Comparison of ENCODE assay signal across 8 cellular contexts in genomic region chr6:149028767-149029405, GRCh38.
DNase-seq lines count a peak whose midpoint lies in the region; ATAC-seq and TF ChIP-seq lines count a peak whose summit lies in the region.

No MANE protein-coding gene starts in this region.

- H3K4me2 ChIP-seq in PC-3 (ENCODE audit: low read length) = no peak overlapping the region

- intact Hi-C loops in PC-3 (cut with micrococcal nuclease) = loop anchor here (1.0 to 5.0 kb wide), 4 partner anchors 57 to 488 kb away; no protein-coding TSS in a partner anchor

- H3K9me2 ChIP-seq in PC-3 (replicated peaks; ENCODE audit: low read length) = no peaks in the 10 kb centered on the region

- BruUV-seq in PC-3 (replicated peaks; lab: Mats Ljungman, UMichigan) = no TSS peak

- no peak overlapping the region for H3K9ac ChIP-seq in PC-3 (ENCODE audit: low read length)

- ATAC-seq in PC-3 (no peak), HG03045 (IDR thresholded peaks at IDR 0.05; ENCODE audit: unreplicated experiment) (no peak)
- ATAC-seq in activated T-cell treated with anti-CD3 and anti-CD28 coated beads, Interleukin-2, amount 50 U/mL, for 72 hours (replicated peaks in 1 of 2) = no peak

- no peak overlapping the region for H3K27ac ChIP-seq in PC-3 (ENCODE audit: low read length)

- H3K36me3 ChIP-seq in PC-3 (ENCODE audit: low read depth, low read length) (no peaks in the 10 kb centered on the region), H7 (replicated peaks; ENCODE audit: control insufficient read depth, insufficient read depth, low read length) (no peaks in the 10 kb centered on the region)

- H3K27me3 ChIP-seq in PC-3 (ENCODE audit: low read length) (no peaks in the 10 kb centered on the region), H7 (ENCODE audit: control insufficient read depth, insufficient read depth, low read length) (no peaks in the 10 kb centered on the region)

- peak overlapping the region; percentile 62 to 69 for H3K4me3 Mint-ChIP-seq in activated T-cell treated with anti-CD3 and anti-CD28 coated beads, Interleukin-2, amount 50 U/mL, for 72 hours

- peaks cover 4% of the 10 kb centered on the region for H3F3A ChIP-seq in PC-3 (ENCODE audit: low read length, unreplicated experiment)

- POLR2A ChIA-PET in PC-3 (lab: Charles Lee; ENCODE audit: unreplicated experiment) = no interaction called here

- H3K79me2 ChIP-seq in PC-3 (ENCODE audit: low read length) = no peaks in the 10 kb centered on the region

- TF ChIP-seq CTCF in LNCaP clone FGC (IDR thresholded peaks at IDR 0.05; ENCODE audit: control insufficient read depth, extremely low read depth, insufficient read depth) = peak; percentile 53
- peak; percentile 67 for TF ChIP-seq CTCF in PC-3 (conservative IDR thresholded peaks at IDR 0.05; ENCODE audit: low read depth, low read length)

- CTCF ChIA-PET in PC-3 (lab: Charles Lee) = interaction anchor here (0.6 to 1.2 kb wide), 3 partner anchors 53 to 485 kb away, joined by 3 to 5 read pairs (median 4); no protein-coding TSS in a partner anchor

- peaks cover 1 to 3% of the 10 kb centered on the region in 2 donors for H3K36me3 Mint-ChIP-seq in activated T-cell treated with anti-CD3 and anti-CD28 coated beads, Interleukin-2, amount 50 U/mL, for 72 hours (ENCODE audit: insufficient read depth in 2 of 2)

- peak overlapping the region; percentile 74 for H3K27ac Mint-ChIP-seq in activated T-cell treated with anti-CD3 and anti-CD28 coated beads, Interleukin-2, amount 50 U/mL, for 72 hours

- H3K4me1 Mint-ChIP-seq in activated T-cell treated with anti-CD3 and anti-CD28 coated beads, Interleukin-2, amount 50 U/mL, for 72 hours (ENCODE audit: low read depth) = peaks cover 51% of the 10 kb centered on the region

- no peaks in the 10 kb centered on the region for H3K9me3 ChIP-seq in PC-3 (ENCODE audit: low read length)

- no peaks in the 10 kb centered on the region for H3K9me3 Mint-ChIP-seq in activated T-cell treated with anti-CD3 and anti-CD28 coated beads, Interleukin-2, amount 50 U/mL, for 72 hours

- H2AFZ ChIP-seq in PC-3 (ENCODE audit: low read length) = no peak overlapping the region

- H3K4me3 ChIP-seq in LNCaP clone FGC (ENCODE audit: low read depth, low read length) = no peak overlapping the region
- no peak overlapping the region for H3K4me3 ChIP-seq in PC-3 (ENCODE audit: low read length)
- no peak overlapping the region for H3K4me3 ChIP-seq in H7 (ENCODE audit: insufficient read depth, low read depth, low read length)

- no peaks in the 10 kb centered on the region for H4K20me1 ChIP-seq in PC-3 (ENCODE audit: low read length)

- H3K27me3 Mint-ChIP-seq in activated T-cell treated with anti-CD3 and anti-CD28 coated beads, Interleukin-2, amount 50 U/mL, for 72 hours (ENCODE audit: low read depth) = no peaks in the 10 kb centered on the region

- H3K4me1 ChIP-seq in PC-3 (ENCODE audit: insufficient read depth, low read length) = peaks cover 38% of the 10 kb centered on the region

- DNase-seq in Daoy (ENCODE audit: low read depth) (peak; percentile 85), LNCaP clone FGC (ENCODE audit: low read depth) (peak; percentile 84), PC-3 (peak; percentile 88), fibroblast of the conjunctiva (ENCODE audit: low read depth) (peak; percentile 94), occipital lobe (lab: John Stamatoyannopoulos, UW) (peak; percentile 16), H7 (no peak)
- peak; percentile 75 to 76 for DNase-seq in activated T-cell treated with anti-CD3 and anti-CD28 coated beads, Interleukin-2, amount 50 U/mL, for 72 hours
